Comparison of ENCODE assay signal across 11 cellular contexts in genomic region chrX:52495545-52496418, GRCh38. TPM values are rescaled to one million over a fixed set of nuclear protein-coding genes. Genes with fewer than 3 reads are reported as not detected.
DNase-seq lines count a peak whose midpoint lies in the region; ATAC-seq and TF ChIP-seq lines count a peak whose summit lies in the region.
"Not testable (repeated sequence)": the region's sequence is repeated elsewhere in the genome, so short reads cannot be mapped to it uniquely, and the experiment has no call there.
"Had no signal": no experiment of that assay in that cellular context is flagged by ENCODE, and none has a peak within 500 bp of the region (broad histone marks: within the 10 kb centered on the region; RNA-seq: fewer than 3 reads in every experiment).

XAGE1A (plus strand) TSS chrX:52495808; CDS start chrX:52497362, 1,554 bp downstream.

- ATAC-seq in SK-N-SH treated with all-trans-retinoic acid at 6 μM for 48 hours (peak; percentile 64), esophagus mucosa (peak; percentile 17), lower lobe of right lung (peak; percentile 43 to 50), sciatic nerve (peak; percentile 50), upper lobe of left lung (ENCODE audit: low FRiP score in 2 of 2) (peak; percentile 34 to 66)

- intact Hi-C loops in A673 (cut with micrococcal nuclease; ENCODE audit: unreplicated experiment); lower lobe of right lung (cut with DNase I); sciatic nerve (cut with DNase I): not testable (repeated sequence)

- TF ChIP-seq CTCF in A673 (conservative IDR thresholded peaks at IDR 0.05; ENCODE audit: low read depth, low read length); lower lobe of right lung (IDR thresholded peaks at IDR 0.05); upper lobe of left lung (IDR thresholded peaks at IDR 0.05): not testable (repeated sequence)

- CTCF ChIA-PET in A673 (lab: Charles Lee) = not testable (repeated sequence)

- not testable (repeated sequence) for H3K27ac ChIP-seq in A673 (ENCODE audit: low read depth, low read length, poor library complexity, severe bottlenecking); lower lobe of right lung; upper lobe of left lung

- H3K4me1 ChIP-seq in A673 (ENCODE audit: insufficient read depth, low read length, poor library complexity, severe bottlenecking); lower lobe of right lung; upper lobe of left lung: not testable (repeated sequence)

- BruUV-seq in A673 (replicated peaks; lab: Mats Ljungman, UMichigan) = not testable (repeated sequence)

- POLR2A ChIA-PET in A673 (lab: Charles Lee; ENCODE audit: low non-redundant PET) = not testable (repeated sequence)

- TF ChIP-seq POLR2A in upper lobe of left lung (IDR thresholded peaks at IDR 0.05) = not testable (repeated sequence)

- not testable (repeated sequence) for DNase-seq in A673 (ENCODE audit: low spot score); lower lobe of right lung; sciatic nerve (ENCODE audit: low spot score); upper lobe of left lung

- H3K27me3 ChIP-seq in A673 (replicated peaks; ENCODE audit: insufficient read depth, low read depth, low read length, poor library complexity); lower lobe of right lung (ENCODE audit: low read depth); upper lobe of left lung: not testable (repeated sequence)

- not testable (repeated sequence) for H3K36me3 ChIP-seq in A673 (ENCODE audit: insufficient read depth, low read length, poor library complexity, severe bottlenecking); lower lobe of right lung; upper lobe of left lung

- not testable (repeated sequence) for H3K4me3 ChIP-seq in A673 (ENCODE audit: low read depth, low read length, poor library complexity, severe bottlenecking); lower lobe of right lung; upper lobe of left lung

- H3K9me3 ChIP-seq in A673 (ENCODE audit: low read depth, low read length, poor library complexity, severe bottlenecking); lower lobe of right lung; upper lobe of left lung: not testable (repeated sequence)

- not testable (repeated sequence) for TF ChIP-seq EP300 in upper lobe of left lung (IDR thresholded peaks at IDR 0.05)

- WGBS in upper lobe of left lung, 2 donors = no CpG with 5 or more reads among the region's 41 CpGs

RNA-seq across cellular contexts. Expression of gene XAGE1A, which starts in this region (rescaled TPM):
- total RNA-seq in A673 (2021) = 36.9 and 52.5 TPM in 2 replicates
- not detected for total RNA-seq in esophagus mucosa
- not detected for total RNA-seq in lower lobe of right lung
- not detected for total RNA-seq in sciatic nerve
- total RNA-seq in upper lobe of left lung = 1 to 10 TPM in 1 of 6 donors, under 1 TPM in 1, not detected in 4; 0.54 to 2.1 TPM
- total RNA-seq: CD4-positive, alpha-beta memory T cell; CD4-positive, CD25-positive, alpha-beta regulatory T cell; CD8-positive, alpha-beta memory T cell; G401; GM12878 had no signal

Comparison
In these comparisons a context has a peak if more than half of its experiments do, and no peak if none do; other contexts are left out.
1. RNA of gene XAGE1A (total RNA-seq): 36.9 to 52.5 TPM in A673; 0.54 to 2.1 TPM in upper lobe of left lung, not detected in esophagus mucosa (single experiment), not detected in lower lobe of right lung (single experiment) and not detected in sciatic nerve (single experiment); every median in the first group is over 10 times any median in the second.
2. Peak in ATAC-seq in esophagus mucosa; RNA of the gene not detected or under 1 TPM.
3. Peak in ATAC-seq in lower lobe of right lung; RNA of the gene not detected or under 1 TPM.
4. Peak in ATAC-seq in sciatic nerve; RNA of the gene not detected or under 1 TPM.
5. Peak in every context shown above with its lines, with median percentiles within 50 percentile points of each other: ATAC-seq.